Comparison of ENCODE assay signal across 1 cellular context in genomic region chr6:106674541-106675229, GRCh38.
TF ChIP-seq lines count a peak whose summit lies in the region.

No MANE protein-coding gene starts in this region.

TF ChIP-seq in H1, 55 proteins besides CTCF, POLR2A, EP300 and RAD21:
- TF ChIP-seq TEAD4 (IDR thresholded peaks at IDR 0.05; ENCODE audit: low read depth, low read length) (no peak), HDAC6 (IDR thresholded peaks at IDR 0.05; ENCODE audit: low read depth, low read length) (no peak), HDAC2 (IDR thresholded peaks at IDR 0.05; ENCODE audit: borderline replicate concordance in 1 of 2, low read depth in 2 of 2, low read length in 2 of 2) (no peak), TAF7 (optimal IDR thresholded peaks at IDR 0.05; ENCODE audit: borderline replicate concordance, low read depth, low read length) (no peak), CREB1 (IDR thresholded peaks at IDR 0.05) (no peak), PHF8 (conservative IDR thresholded peaks at IDR 0.05; ENCODE audit: low read depth, low read length) (no peak), NRF1 (IDR thresholded peaks at IDR 0.05; ENCODE audit: low read depth, low read length) (no peak), RXRA (IDR thresholded peaks at IDR 0.05; ENCODE audit: insufficient read depth, low read depth, low read length) (no peak), POLR2AphosphoS5 (IDR thresholded peaks at IDR 0.05; ENCODE audit: low read depth, low read length) (no peak), CEBPB (IDR thresholded peaks at IDR 0.05; ENCODE audit: low read depth, low read length) (no peak), SIX5 (IDR thresholded peaks at IDR 0.05; ENCODE audit: low read depth, low read length) (no peak), FOSL1 (IDR thresholded peaks at IDR 0.05; ENCODE audit: insufficient read depth, low read depth, low read length) (no peak), BACH1 (IDR thresholded peaks at IDR 0.05; ENCODE audit: low read length) (no peak), JUN (IDR thresholded peaks at IDR 0.05; ENCODE audit: low read depth, low read length) (no peak), SP2 (IDR thresholded peaks at IDR 0.05; ENCODE audit: low read length) (no peak)
- TF ChIP-seq, protein P1, sequence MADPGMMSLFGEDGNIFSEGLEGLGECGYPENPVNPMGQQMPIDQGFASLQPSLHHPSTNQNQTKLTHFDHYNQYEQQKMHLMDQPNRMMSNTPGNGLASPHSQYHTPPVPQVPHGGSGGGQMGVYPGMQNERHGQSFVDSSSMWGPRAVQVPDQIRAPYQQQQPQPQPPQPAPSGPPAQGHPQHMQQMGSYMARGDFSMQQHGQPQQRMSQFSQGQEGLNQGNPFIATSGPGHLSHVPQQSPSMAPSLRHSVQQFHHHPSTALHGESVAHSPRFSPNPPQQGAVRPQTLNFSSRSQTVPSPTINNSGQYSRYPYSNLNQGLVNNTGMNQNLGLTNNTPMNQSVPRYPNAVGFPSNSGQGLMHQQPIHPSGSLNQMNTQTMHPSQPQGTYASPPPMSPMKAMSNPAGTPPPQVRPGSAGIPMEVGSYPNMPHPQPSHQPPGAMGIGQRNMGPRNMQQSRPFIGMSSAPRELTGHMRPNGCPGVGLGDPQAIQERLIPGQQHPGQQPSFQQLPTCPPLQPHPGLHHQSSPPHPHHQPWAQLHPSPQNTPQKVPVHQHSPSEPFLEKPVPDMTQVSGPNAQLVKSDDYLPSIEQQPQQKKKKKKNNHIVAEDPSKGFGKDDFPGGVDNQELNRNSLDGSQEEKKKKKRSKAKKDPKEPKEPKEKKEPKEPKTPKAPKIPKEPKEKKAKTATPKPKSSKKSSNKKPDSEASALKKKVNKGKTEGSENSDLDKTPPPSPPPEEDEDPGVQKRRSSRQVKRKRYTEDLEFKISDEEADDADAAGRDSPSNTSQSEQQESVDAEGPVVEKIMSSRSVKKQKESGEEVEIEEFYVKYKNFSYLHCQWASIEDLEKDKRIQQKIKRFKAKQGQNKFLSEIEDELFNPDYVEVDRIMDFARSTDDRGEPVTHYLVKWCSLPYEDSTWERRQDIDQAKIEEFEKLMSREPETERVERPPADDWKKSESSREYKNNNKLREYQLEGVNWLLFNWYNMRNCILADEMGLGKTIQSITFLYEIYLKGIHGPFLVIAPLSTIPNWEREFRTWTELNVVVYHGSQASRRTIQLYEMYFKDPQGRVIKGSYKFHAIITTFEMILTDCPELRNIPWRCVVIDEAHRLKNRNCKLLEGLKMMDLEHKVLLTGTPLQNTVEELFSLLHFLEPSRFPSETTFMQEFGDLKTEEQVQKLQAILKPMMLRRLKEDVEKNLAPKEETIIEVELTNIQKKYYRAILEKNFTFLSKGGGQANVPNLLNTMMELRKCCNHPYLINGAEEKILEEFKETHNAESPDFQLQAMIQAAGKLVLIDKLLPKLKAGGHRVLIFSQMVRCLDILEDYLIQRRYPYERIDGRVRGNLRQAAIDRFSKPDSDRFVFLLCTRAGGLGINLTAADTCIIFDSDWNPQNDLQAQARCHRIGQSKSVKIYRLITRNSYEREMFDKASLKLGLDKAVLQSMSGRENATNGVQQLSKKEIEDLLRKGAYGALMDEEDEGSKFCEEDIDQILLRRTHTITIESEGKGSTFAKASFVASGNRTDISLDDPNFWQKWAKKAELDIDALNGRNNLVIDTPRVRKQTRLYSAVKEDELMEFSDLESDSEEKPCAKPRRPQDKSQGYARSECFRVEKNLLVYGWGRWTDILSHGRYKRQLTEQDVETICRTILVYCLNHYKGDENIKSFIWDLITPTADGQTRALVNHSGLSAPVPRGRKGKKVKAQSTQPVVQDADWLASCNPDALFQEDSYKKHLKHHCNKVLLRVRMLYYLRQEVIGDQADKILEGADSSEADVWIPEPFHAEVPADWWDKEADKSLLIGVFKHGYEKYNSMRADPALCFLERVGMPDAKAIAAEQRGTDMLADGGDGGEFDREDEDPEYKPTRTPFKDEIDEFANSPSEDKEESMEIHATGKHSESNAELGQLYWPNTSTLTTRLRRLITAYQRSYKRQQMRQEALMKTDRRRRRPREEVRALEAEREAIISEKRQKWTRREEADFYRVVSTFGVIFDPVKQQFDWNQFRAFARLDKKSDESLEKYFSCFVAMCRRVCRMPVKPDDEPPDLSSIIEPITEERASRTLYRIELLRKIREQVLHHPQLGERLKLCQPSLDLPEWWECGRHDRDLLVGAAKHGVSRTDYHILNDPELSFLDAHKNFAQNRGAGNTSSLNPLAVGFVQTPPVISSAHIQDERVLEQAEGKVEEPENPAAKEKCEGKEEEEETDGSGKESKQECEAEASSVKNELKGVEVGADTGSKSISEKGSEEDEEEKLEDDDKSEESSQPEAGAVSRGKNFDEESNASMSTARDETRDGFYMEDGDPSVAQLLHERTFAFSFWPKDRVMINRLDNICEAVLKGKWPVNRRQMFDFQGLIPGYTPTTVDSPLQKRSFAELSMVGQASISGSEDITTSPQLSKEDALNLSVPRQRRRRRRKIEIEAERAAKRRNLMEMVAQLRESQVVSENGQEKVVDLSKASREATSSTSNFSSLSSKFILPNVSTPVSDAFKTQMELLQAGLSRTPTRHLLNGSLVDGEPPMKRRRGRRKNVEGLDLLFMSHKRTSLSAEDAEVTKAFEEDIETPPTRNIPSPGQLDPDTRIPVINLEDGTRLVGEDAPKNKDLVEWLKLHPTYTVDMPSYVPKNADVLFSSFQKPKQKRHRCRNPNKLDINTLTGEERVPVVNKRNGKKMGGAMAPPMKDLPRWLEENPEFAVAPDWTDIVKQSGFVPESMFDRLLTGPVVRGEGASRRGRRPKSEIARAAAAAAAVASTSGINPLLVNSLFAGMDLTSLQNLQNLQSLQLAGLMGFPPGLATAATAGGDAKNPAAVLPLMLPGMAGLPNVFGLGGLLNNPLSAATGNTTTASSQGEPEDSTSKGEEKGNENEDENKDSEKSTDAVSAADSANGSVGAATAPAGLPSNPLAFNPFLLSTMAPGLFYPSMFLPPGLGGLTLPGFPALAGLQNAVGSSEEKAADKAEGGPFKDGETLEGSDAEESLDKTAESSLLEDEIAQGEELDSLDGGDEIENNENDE (IDR thresholded peaks at IDR 0.05; ENCODE audit: insufficient replicate concordance, low read length), result no peak
